22 cellular contexts compared by ENCODE assay signal in the genomic region with DNA sequence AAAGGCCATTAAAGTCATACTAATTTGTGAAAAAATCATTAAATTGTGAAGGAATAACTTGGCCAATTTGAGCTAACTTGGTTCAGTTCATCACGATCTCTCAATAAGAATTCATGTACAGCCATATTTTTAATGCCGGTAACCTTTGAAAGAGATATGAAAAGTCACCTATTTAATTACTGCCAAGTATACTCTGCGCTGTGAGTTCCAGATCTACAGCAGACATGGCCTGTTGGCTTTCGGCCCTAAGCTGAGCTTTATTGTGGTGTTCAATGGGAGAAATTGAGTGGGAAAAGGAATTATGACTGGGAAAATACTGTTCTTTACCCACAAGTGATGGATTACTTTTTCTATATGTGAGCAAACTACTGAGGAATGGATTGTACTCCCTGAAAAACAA.
DNase-seq lines count a peak whose midpoint lies in the region; ATAC-seq and TF ChIP-seq lines count a peak whose summit lies in the region.
"Had no signal": no experiment of that assay in that cellular context is flagged by ENCODE, and none has a peak within 500 bp of the region (broad histone marks: within the 10 kb centered on the region; RNA-seq: fewer than 3 reads in every experiment).

No MANE protein-coding gene starts in this region.

- H3K27ac ChIP-seq in right atrium auricular region (no peak overlapping the region), mesendoderm (ENCODE audit: low read depth, low read length) (no peak overlapping the region)
- H3K27ac ChIP-seq: 22Rv1; A549; BLaER1 treated with 17β-estradiol and CSF1 and Interleukin-3, amounts not matched to agents 10 nM and 100 nM; C4-2B had no signal

- no peak overlapping the region for H4K5ac ChIP-seq in mesendoderm (ENCODE audit: low read length)

- no peak overlapping the region for H4K8ac ChIP-seq in mesendoderm (ENCODE audit: low read depth, low read length)

- H3K4me1 ChIP-seq in right atrium auricular region, result no peaks in the 10 kb centered on the region
- H3K4me1 ChIP-seq in mesendoderm (ENCODE audit: control insufficient read depth, low read depth, low read length), result peaks cover 6% of the 10 kb centered on the region
- H3K4me1 ChIP-seq: A549 had no signal

- intact Hi-C loops in Right ventricle myocardium superior (cut with DNase I) (no loop called here), cardiac septum (cut with DNase I) (no loop called here), left ventricle myocardium superior (cut with micrococcal nuclease) (no loop called here)

- no peak overlapping the region for H2BK120ac ChIP-seq in mesendoderm (ENCODE audit: low read depth, low read length)

- H3K27me3 ChIP-seq in right atrium auricular region (no peaks in the 10 kb centered on the region), mesendoderm (ENCODE audit: insufficient read depth, low read length, poor library complexity) (no peaks in the 10 kb centered on the region)
- H3K27me3 ChIP-seq: BLaER1 treated with 17β-estradiol and CSF1 and Interleukin-3, amounts not matched to agents 10 nM and 100 nM had no signal

- H3K18ac ChIP-seq in mesendoderm (ENCODE audit: low read length), result peak overlapping the region; percentile 39

- DNase-seq in Right ventricle myocardium superior, result no peak
- DNase-seq in cardiac septum (ENCODE audit: low spot score), result no peak
- no peak for DNase-seq in left ventricle myocardium superior
- DNase-seq in right atrium auricular region (ENCODE audit: low spot score), result no peak
- DNase-seq in mesendoderm, result no peak
- DNase-seq: AML-193; CD4-positive, alpha-beta T cell; CD8-positive, alpha-beta T cell; COR-L47; DMS 273 treated with DMSO at 0.1 percent for 48 hours; DMS153; DMS53; DMS79; DND-41; EL; GDM1 had no signal

- H3K4ac ChIP-seq in mesendoderm (ENCODE audit: low read depth, low read length), result no peak overlapping the region

- H3K79me1 ChIP-seq in mesendoderm (ENCODE audit: low read length), result no peaks in the 10 kb centered on the region

- H3K79me2 ChIP-seq in mesendoderm (ENCODE audit: control insufficient read depth, insufficient read depth, low read length), result no peaks in the 10 kb centered on the region

- H3K56ac ChIP-seq in mesendoderm (ENCODE audit: low read length), result no peak overlapping the region

- H3K36me3 ChIP-seq in right atrium auricular region, result no peaks in the 10 kb centered on the region
- H3K36me3 ChIP-seq in mesendoderm (ENCODE audit: control insufficient read depth, insufficient read depth, low read length), result no peaks in the 10 kb centered on the region
- H3K36me3 ChIP-seq: BLaER1 treated with 17β-estradiol and CSF1 and Interleukin-3, amounts not matched to agents 10 nM and 100 nM had no signal

- H3K4me3 ChIP-seq in right atrium auricular region, result no peak overlapping the region
- H3K4me3 ChIP-seq in mesendoderm (ENCODE audit: low read length), result no peak overlapping the region
- H3K4me3 ChIP-seq: A549; BLaER1 treated with 17β-estradiol and CSF1 and Interleukin-3, amounts not matched to agents 10 nM and 100 nM; GM12878 had no signal

- ATAC-seq in Right ventricle myocardium superior (ENCODE audit: poor library complexity), result peak; percentile 48
- peak; percentile 65 for ATAC-seq in left ventricle myocardium superior
- ATAC-seq in HG03159 (IDR thresholded peaks at IDR 0.05; ENCODE audit: unreplicated experiment), result no peak
- ATAC-seq: A549; CD8-positive, alpha-beta T cell; GM12878 had no signal

- H3K4me2 ChIP-seq in mesendoderm (ENCODE audit: low read length), result no peak overlapping the region
- H3K4me2 ChIP-seq: A549; BLaER1 treated with 17β-estradiol and CSF1 and Interleukin-3, amounts not matched to agents 10 nM and 100 nM had no signal

- no peak for TF ChIP-seq CTCF in right atrium auricular region (IDR thresholded peaks at IDR 0.05)

- H3K9ac ChIP-seq in mesendoderm (ENCODE audit: low read length), result no peak overlapping the region
- H3K9ac ChIP-seq: BLaER1 treated with 17β-estradiol and CSF1 and Interleukin-3, amounts not matched to agents 10 nM and 100 nM had no signal

- no peak overlapping the region for H3K23ac ChIP-seq in mesendoderm (ENCODE audit: low read length)

- no peaks in the 10 kb centered on the region for H3K9me3 ChIP-seq in right atrium auricular region
- H3K9me3 ChIP-seq: A549; BLaER1 treated with 17β-estradiol and CSF1 and Interleukin-3, amounts not matched to agents 10 nM and 100 nM had no signal

- no peak overlapping the region for H2BK5ac ChIP-seq in mesendoderm (ENCODE audit: low read length)

- H2AK5ac ChIP-seq in mesendoderm (ENCODE audit: low read length), result no peak overlapping the region

- no CpG with 5 or more reads among the region's 4 CpGs for WGBS in mesendoderm (ENCODE audit: extremely low coverage, insufficient coverage, low lambda C conversion rate)

- H2BK15ac ChIP-seq in mesendoderm (replicated peaks; ENCODE audit: low read depth), result no peak overlapping the region
